In genomic region chr11:44320289-44320973, GRCh38 we compare ENCODE assay signal across 20 cellular contexts. TPM values are rescaled to one million over a fixed set of nuclear protein-coding genes. Genes with fewer than 3 reads are reported as not detected.
A peak's percentile ranks its signal among the peaks of the same experiment; 100 is the strongest.
DNase-seq lines count a peak whose midpoint lies in the region; ATAC-seq and TF ChIP-seq lines count a peak whose summit lies in the region.
"Had no signal": no experiment of that assay in that cellular context is flagged by ENCODE, and none has a peak within 500 bp of the region (broad histone marks: within the 10 kb centered on the region; RNA-seq: fewer than 3 reads in every experiment).

No MANE protein-coding gene starts in this region.

- POLR2A ChIA-PET in Caco-2 (lab: Charles Lee): no interaction called here

- H3K27ac Mint-ChIP-seq in Caco-2 (ENCODE audit: unreplicated experiment) (no peak overlapping the region), endothelial cell (ENCODE audit: unreplicated experiment) (no peak overlapping the region), neural crest cell (ENCODE audit: unreplicated experiment) (no peak overlapping the region)
- H3K27ac Mint-ChIP-seq: activated B cell treated with CpG ODN at 0.5 μM for 24 hours; activated CD4-positive, alpha-beta memory T cell treated with anti-CD3 and anti-CD28 coated beads for 36 hours; dendritic cell treated with granulocyte-macrophage colony-stimulating factor and Interleukin-4, amounts not matched to agents 40 ng/mL and 50 ng/mL, for 4 days had no signal

- H3K27me3 ChIP-seq in Caco-2 (replicated peaks; ENCODE audit: control insufficient read depth, insufficient read depth, low read length) (peaks cover 2% of the 10 kb centered on the region; the same call in 1 of the 2 replicates), HUES64 (ENCODE audit: insufficient read depth, low read length) (peaks cover 100% of the 10 kb centered on the region), aorta (ENCODE audit: control insufficient read depth in 1 of 2, insufficient read depth in 2 of 2, low read length in 1 of 2) (no peaks in the 10 kb centered on the region)

- H3K9ac ChIP-seq in HUES64 (ENCODE audit: low read depth, low read length): no peak overlapping the region

- H3K36me3 Mint-ChIP-seq in Caco-2 (ENCODE audit: insufficient read depth, unreplicated experiment) (no peaks in the 10 kb centered on the region), endothelial cell (ENCODE audit: low read depth, unreplicated experiment) (peaks cover 5% of the 10 kb centered on the region), neural crest cell (ENCODE audit: low read depth) (no peaks in the 10 kb centered on the region)
- H3K36me3 Mint-ChIP-seq: activated CD4-positive, alpha-beta memory T cell treated with anti-CD3 and anti-CD28 coated beads for 36 hours had no signal

- CTCF ChIA-PET in Caco-2 (lab: Charles Lee): interaction anchor here (1.2 to 1.8 kb wide), 2 partner anchors 187 to 200 kb away, joined by 4 read pairs; no protein-coding TSS in a partner anchor

- H3K4me1 Mint-ChIP-seq in Caco-2 (ENCODE audit: low read depth, unreplicated experiment): peaks cover 6% of the 10 kb centered on the region
- H3K4me1 Mint-ChIP-seq in endothelial cell (ENCODE audit: unreplicated experiment): peaks cover 25% of the 10 kb centered on the region
- H3K4me1 Mint-ChIP-seq in neural crest cell: peaks cover 11% of the 10 kb centered on the region

- H3K9me3 Mint-ChIP-seq in Caco-2 (ENCODE audit: unreplicated experiment) (no peaks in the 10 kb centered on the region), endothelial cell (ENCODE audit: unreplicated experiment) (no peaks in the 10 kb centered on the region), neural crest cell (no peaks in the 10 kb centered on the region)
- H3K9me3 Mint-ChIP-seq: activated B cell treated with CpG ODN at 0.5 μM for 24 hours; activated CD4-positive, alpha-beta memory T cell treated with anti-CD3 and anti-CD28 coated beads for 36 hours; dendritic cell treated with granulocyte-macrophage colony-stimulating factor and Interleukin-4, amounts not matched to agents 40 ng/mL and 50 ng/mL, for 4 days had no signal

- peak in 1 of 2 experiments; percentile 2 for DNase-seq in Caco-2
- DNase-seq in endothelial cell (ENCODE audit: low spot score): no peak
- no peak for DNase-seq in neural crest cell (ENCODE audit: low read depth, low spot score)
- DNase-seq in stimulated activated CD4-positive, alpha-beta T cell treated with anti-CD3 and anti-CD28 coated beads, Interleukin-12 subunit alpha, Interleukin-12 subunit beta, amount 100 ng/mL, for 4 hours: no peak
- no peak for DNase-seq in EL
- DNase-seq in aorta: no peak
- DNase-seq: activated B cell treated with CpG ODN at 0.5 μM for 24 hours; activated CD4-positive, alpha-beta memory T cell treated with anti-CD3 and anti-CD28 coated beads for 36 hours; NCI-H1417; NK-92 treated with Interleukin-12 subunit alpha and Interleukin-12 subunit beta, amount 100 ng/mL, for 24 hours; right lobe of liver; uterus had no signal

- no peak for ATAC-seq in HG03025 (IDR thresholded peaks at IDR 0.05; ENCODE audit: low FRiP score, unreplicated experiment)
- ATAC-seq in aorta (ENCODE audit: low FRiP score): no peak
- ATAC-seq: right lobe of liver had no signal

- intact Hi-C loops in Caco-2 (cut with micrococcal nuclease; ENCODE audit: unreplicated experiment) (no loop called here), aorta (cut with DNase I) (no loop called here)

- WGBS in HUES64: 5% methylated on average over 20 of the region's 20 CpGs
- WGBS in aorta, 2 donors: 6% methylated on average over 20 of the region's 20 CpGs

- H3K27ac ChIP-seq in HUES64 (ENCODE audit: low read depth, low read length) (no peak overlapping the region), aorta (ENCODE audit: low read depth in 1 of 2, low read length in 2 of 2) (no peak overlapping the region)
- H3K27ac ChIP-seq: right lobe of liver, uterus had no signal

- H3K4me1 ChIP-seq in Caco-2 (0 out of 2 replicates have a peak, but pooled peaks cover 3% of the 10 kb centered on the region), HUES64 (ENCODE audit: insufficient read depth, low read length) (no peaks in the 10 kb centered on the region), aorta (ENCODE audit: control insufficient read depth in 1 of 2, insufficient read depth in 2 of 2, low read length in 2 of 2) (no peaks in the 10 kb centered on the region)

- H3K4me3 ChIP-seq in Caco-2 (ENCODE audit: low read depth, low read length) (peak overlapping the region; percentile 29), HUES64 (ENCODE audit: low read length) (peak overlapping the region; percentile 46), aorta (ENCODE audit: low read length in 2 of 2) (no peak overlapping the region)
- H3K4me3 ChIP-seq: right lobe of liver, uterus had no signal

- BruUV-seq in Caco-2 (replicated peaks; lab: Mats Ljungman, UMichigan): no TSS peak

- H3K27me3 Mint-ChIP-seq in Caco-2 (ENCODE audit: insufficient read depth, unreplicated experiment) (peaks cover 14% of the 10 kb centered on the region), endothelial cell (ENCODE audit: unreplicated experiment) (peaks cover 38% of the 10 kb centered on the region), neural crest cell (ENCODE audit: low read depth) (peaks cover 100% of the 10 kb centered on the region)

- TF ChIP-seq CTCF in Caco-2 (IDR thresholded peaks at IDR 0.05; ENCODE audit: insufficient read depth in 1 of 2, low read depth in 1 of 2, low read length in 1 of 2, severe bottlenecking in 1 of 2, unreplicated experiment in 1 of 2) (no peak), endothelial cell (IDR thresholded peaks at IDR 0.05; ENCODE audit: unreplicated experiment) (no peak), neural crest cell (conservative IDR thresholded peaks at IDR 0.05) (no peak)

- H3K9me3 ChIP-seq in Caco-2 (no peaks in the 10 kb centered on the region), HUES64 (ENCODE audit: insufficient read depth, low read depth, low read length) (no peaks in the 10 kb centered on the region), aorta (ENCODE audit: control insufficient read depth, low read length) (no peaks in the 10 kb centered on the region)
- H3K9me3 ChIP-seq: right lobe of liver, uterus had no signal

- H3K36me3 ChIP-seq in Caco-2 (ENCODE audit: control insufficient read depth, insufficient read depth, low read length) (no peaks in the 10 kb centered on the region), HUES64 (ENCODE audit: insufficient read depth, low read length) (no peaks in the 10 kb centered on the region), aorta (ENCODE audit: control insufficient read depth in 1 of 2, insufficient read depth in 2 of 2, low read length in 1 of 2) (no peaks in the 10 kb centered on the region)
- H3K36me3 ChIP-seq: right lobe of liver, uterus had no signal

- H3K4me3 Mint-ChIP-seq in Caco-2 (ENCODE audit: unreplicated experiment) (peak overlapping the region; percentile 50), endothelial cell (ENCODE audit: unreplicated experiment) (peak overlapping the region; percentile 51), neural crest cell (peak overlapping the region; percentile 54)
- H3K4me3 Mint-ChIP-seq: activated B cell treated with CpG ODN at 0.5 μM for 24 hours; activated CD4-positive, alpha-beta memory T cell treated with anti-CD3 and anti-CD28 coated beads for 36 hours; dendritic cell treated with granulocyte-macrophage colony-stimulating factor and Interleukin-4, amounts not matched to agents 40 ng/mL and 50 ng/mL, for 4 days had no signal

RNA-seq across cellular contexts. Expression of gene ALX4, which starts 10.5 kb away (rescaled TPM):
- total RNA-seq in Caco-2 (2022) (0.05 TPM in 1 of 2 replicates, not detected in the other), endothelial cell (ENCODE audit: unreplicated experiment) (not detected), neural crest cell (0.05 TPM in 2 replicates), aorta (under 1 TPM in 1 of 2 donors, not detected in 1; 0.06 TPM)
- 0.10 TPM for polyA plus RNA-seq in HUES64 (2013, experiment 1 of 2)
- 0.06 TPM for polyA plus RNA-seq in HUES64 (2013, experiment 2 of 2)
- under 1 TPM in 1 of 2 donors, not detected in 1; 0.13 TPM for polyA plus RNA-seq in aorta
- total RNA-seq: activated B cell treated with CpG ODN at 0.5 μM for 24 hours; activated CD4-positive, alpha-beta memory T cell treated with anti-CD3 and anti-CD28 coated beads for 36 hours; endothelial cell of umbilical vein; HepG2; liver; osteocyte; right lobe of liver had no signal
- polyA plus RNA-seq: CD14-positive monocyte, endothelial cell of umbilical vein, HepG2, liver had no signal

Comparison
In these comparisons a context has a peak if more than half of its experiments do, and no peak if none do; other contexts are left out.
1. H3K4me3 ChIP-seq: peak in Caco-2 (single experiment) and HUES64 (single experiment); none in aorta (0 of 2).
2. Peak in every context shown above with its lines, with median percentiles within 50 percentile points of each other: H3K4me3 Mint-ChIP-seq.